ENCODE assay signal across 13 cellular contexts in genomic region chr11:126140106-126140931, GRCh38.
DNase-seq lines count a peak whose midpoint lies in the region; TF ChIP-seq lines count a peak whose summit lies in the region.
"Had no signal": no experiment of that assay in that cellular context is flagged by ENCODE, and none has a peak within 500 bp of the region (broad histone marks: within the 10 kb centered on the region; RNA-seq: fewer than 3 reads in every experiment).

No MANE protein-coding gene starts in this region.

- peak in 1 of 2 donors; percentile 30 for TF ChIP-seq POLR2A in thyroid gland (IDR thresholded peaks at IDR 0.05)

- H3K4me3 ChIP-seq in coronary artery (peak overlapping the region; percentile 39), muscle layer of duodenum (ENCODE audit: low read depth in 1 of 2, low read length in 2 of 2) (peak overlapping the region; percentile 8 to 40), thyroid gland (replicated peaks in 1 of 3) (no peak overlapping the region)
- H3K4me3 ChIP-seq: A549 had no signal

- H3K36me3 ChIP-seq in muscle layer of duodenum (ENCODE audit: control insufficient read depth in 1 of 2, insufficient read depth in 2 of 2, low read length in 2 of 2) (no peaks in the 10 kb centered on the region), thyroid gland (no peaks in the 10 kb centered on the region)

- 31 to 36% methylated on average over 10 of the region's 10 CpGs for WGBS in thyroid gland, 2 donors

- H3K27ac ChIP-seq in coronary artery = peak overlapping the region in 1 of 2 donors; percentile 56
- peak overlapping the region; percentile 43 for H3K27ac ChIP-seq in muscle layer of duodenum (ENCODE audit: low read length)
- H3K27ac ChIP-seq in thyroid gland = peak overlapping the region; percentile 90 to 96 (median 93)
- H3K27ac ChIP-seq: A549 had no signal

- H3K27me3 ChIP-seq in muscle layer of duodenum (ENCODE audit: low read depth, low read length) = no peaks in the 10 kb centered on the region
- no peaks in the 10 kb centered on the region for H3K27me3 ChIP-seq in thyroid gland

- H3K9me3 ChIP-seq in muscle layer of duodenum (ENCODE audit: control insufficient read depth in 1 of 2, low read length in 2 of 2) = no peaks in the 10 kb centered on the region
- H3K9me3 ChIP-seq in thyroid gland = no peaks in the 10 kb centered on the region
- H3K9me3 ChIP-seq: A549 had no signal

- intact Hi-C loops in thyroid gland (cut with DNase I) = no loop called here

- DNase-seq in NCI-H2029 (lab: John Stamatoyannopoulos, UW) (peak; percentile 15), NCI-H2029 treated with DMSO at 0.1 percent for 48 hours (lab: John Stamatoyannopoulos, UW) (no peak), coronary artery (ENCODE audit: low spot score) (no peak), thyroid gland (peak; percentile 62 to 72), foreskin melanocyte (no peak), NCI-H2227 treated with DMSO at 0.1 percent for 48 hours (lab: John Stamatoyannopoulos, UW) (no peak), NCI-H128 (lab: John Stamatoyannopoulos, UW; ENCODE audit: unreplicated experiment) (no peak)
- DNase-seq: activated CD4-positive, alpha-beta T cell treated with anti-CD3 and anti-CD28 coated beads for 36 hours; KBM-7; kidney; naive thymus-derived CD4-positive, alpha-beta T cell had no signal

- H3K4me1 ChIP-seq in muscle layer of duodenum (ENCODE audit: control insufficient read depth in 1 of 2, insufficient read depth in 2 of 2, low read length in 2 of 2) (peaks cover 24 to 61% of the 10 kb centered on the region in 2 donors), thyroid gland (peaks cover 77 to 85% of the 10 kb centered on the region in 2 donors)
- H3K4me1 ChIP-seq: A549 had no signal

- TF ChIP-seq CTCF in coronary artery (IDR thresholded peaks at IDR 0.05) (no peak), thyroid gland (IDR thresholded peaks at IDR 0.05) (no peak)

Comparison
In these comparisons a context has a peak if more than half of its experiments do, and no peak if none do; other contexts are left out.
1. DNase-seq: peak in NCI-H2029 (single experiment) and thyroid gland (2 of 2); none in NCI-H2029 treated with DMSO at 0.1 percent for 48 hours (single experiment), coronary artery (single experiment), foreskin melanocyte (single experiment), NCI-H2227 treated with DMSO at 0.1 percent for 48 hours (single experiment) and NCI-H128 (single experiment).
2. H3K4me3 ChIP-seq: peak in coronary artery (single experiment) and muscle layer of duodenum (2 of 2); none in thyroid gland (0 of 3).